In genomic region chr5:43437062-43437660, GRCh38 we compare ENCODE assay signal across 23 cellular contexts.
"Had no signal": no experiment of that assay in that cellular context is flagged by ENCODE, and none has a peak within 500 bp of the region (broad histone marks: within the 10 kb centered on the region; RNA-seq: fewer than 3 reads in every experiment).

No MANE protein-coding gene starts in this region.

- DNase-seq: activated CD4-positive, alpha-beta T cell treated with anti-CD3 and anti-CD28 coated beads for 4 hours; activated CD4-positive, alpha-beta T cell treated with anti-CD3 and anti-CD28 coated beads, Interleukin-2, amount 50 U/mL, for 48 hours; activated CD4-positive, CD25-positive, alpha-beta regulatory T cell; activated CD8-positive, alpha-beta memory T cell treated with anti-CD3 and anti-CD28 coated beads, Interleukin-2, amount 50 U/mL, for 48 hours; activated gamma-delta T cell; activated naive CD4-positive, alpha-beta T cell treated with anti-CD3 and anti-CD28 coated beads, Interleukin-2, amount 50 U/mL, for 16 hours; activated naive CD8-positive, alpha-beta T cell treated with anti-CD3 and anti-CD28 coated beads, Interleukin-2, amount 50 U/mL, for 24 hours; activated T-cell treated with anti-CD3 and anti-CD28 coated beads, Interleukin-2, amount 50 U/mL, for 48 hours; cerebellar nuclear complex; heart right ventricle; islet precursor cell; left cardiac atrium; naive thymus-derived CD8-positive, alpha-beta T cell; posterior cingulate gyrus; small intestine; stimulated activated CD4-positive, alpha-beta T cell treated with anti-CD3 and anti-CD28 coated beads, Interleukin-15, amount 100 ng/mL, for 24 hours; stimulated activated naive B cell treated with anti-CD40 and anti-IgM and Interleukin-4, amounts not matched to agents 10 μg/mL and 1 μg/mL and 100 μg/mL, for 72 hours; T-helper 1 cell had no signal

- H3K9ac ChIP-seq: neural progenitor cell had no signal

- H2AFZ ChIP-seq: neural progenitor cell had no signal

- ATAC-seq: activated naive CD8-positive, alpha-beta T cell treated with anti-CD3 and anti-CD28 coated beads, Interleukin-2, amount 50 U/mL, for 24 hours; heart right ventricle; left cardiac atrium; naive thymus-derived CD8-positive, alpha-beta T cell; sciatic nerve; stimulated activated naive B cell treated with anti-CD40 and anti-IgM and Interleukin-4, amounts not matched to agents 10 μg/mL and 1 μg/mL and 100 μg/mL, for 72 hours had no signal

- H3K4me2 ChIP-seq: neural progenitor cell had no signal

- H3K27ac ChIP-seq: coronary artery, epithelial cell of prostate, heart right ventricle, neural progenitor cell, thoracic aorta had no signal

- H3K4me3 ChIP-seq: coronary artery, heart right ventricle, neural progenitor cell, thoracic aorta had no signal

- H3K27me3 ChIP-seq: heart right ventricle, neural progenitor cell had no signal

- H3K36me3 ChIP-seq: heart right ventricle, neural progenitor cell, thoracic aorta had no signal

- H3K4me1 ChIP-seq: neural progenitor cell had no signal
